In genomic region chr6:12291785-12292604, GRCh38 we compare ENCODE assay signal across 10 cellular contexts. TPM values are rescaled to one million over a fixed set of nuclear protein-coding genes. Genes with fewer than 3 reads are reported as not detected.
DNase-seq lines count a peak whose midpoint lies in the region; ATAC-seq and TF ChIP-seq lines count a peak whose summit lies in the region.
"Had no signal": no experiment of that assay in that cellular context is flagged by ENCODE, and none has a peak within 500 bp of the region (broad histone marks: within the 10 kb centered on the region; RNA-seq: fewer than 3 reads in every experiment).

No MANE protein-coding gene starts in this region.

- intact Hi-C loops in activated CD4-positive, alpha-beta T cell treated with anti-CD3 and anti-CD28 coated beads, Interleukin-2, amount 10 ng/mL, durations not matched to agents 24 days and 14 days (cut with micrococcal nuclease): no loop called here
- intact Hi-C loops in uterus (cut with DNase I; ENCODE audit: low total_unique reads): no loop called here

- no peaks in the 10 kb centered on the region for H3K36me3 Mint-ChIP-seq in activated CD4-positive, alpha-beta T cell treated with anti-CD3 and anti-CD28 coated beads, Interleukin-2, amount 10 ng/mL, durations not matched to agents 24 days and 14 days (ENCODE audit: low read depth)
- no peaks in the 10 kb centered on the region for H3K36me3 Mint-ChIP-seq in brain
- H3K36me3 Mint-ChIP-seq in stimulated activated effector memory CD8-positive, alpha-beta T cell treated with anti-CD3 and anti-CD28 coated beads, Interleukin-12 subunit alpha, Interleukin-12 subunit beta, amount 100 ng/mL, for 72 hours: no peaks in the 10 kb centered on the region

- H3K27ac ChIP-seq in uterus: peak overlapping the region in 1 of 2 donors; percentile 42
- no peak overlapping the region for H3K27ac ChIP-seq in caudate nucleus (ENCODE audit: low read depth, low read length)
- H3K27ac ChIP-seq: C4-2B had no signal

- peaks cover 17% of the 10 kb centered on the region for H3K4me1 Mint-ChIP-seq in activated CD4-positive, alpha-beta T cell treated with anti-CD3 and anti-CD28 coated beads, Interleukin-2, amount 10 ng/mL, durations not matched to agents 24 days and 14 days
- peaks cover 32% of the 10 kb centered on the region for H3K4me1 Mint-ChIP-seq in brain
- H3K4me1 Mint-ChIP-seq in stimulated activated effector memory CD8-positive, alpha-beta T cell treated with anti-CD3 and anti-CD28 coated beads, Interleukin-12 subunit alpha, Interleukin-12 subunit beta, amount 100 ng/mL, for 72 hours: peaks cover 17% of the 10 kb centered on the region

- TF ChIP-seq CTCF in brain (conservative IDR thresholded peaks at IDR 0.05) (no peak), uterus (IDR thresholded peaks at IDR 0.05) (no peak)

- no peaks in the 10 kb centered on the region for H3K27me3 ChIP-seq in uterus

- DNase-seq in activated CD4-positive, alpha-beta T cell treated with anti-CD3 and anti-CD28 coated beads, Interleukin-2, amount 10 ng/mL, durations not matched to agents 24 days and 14 days: no peak
- DNase-seq in activated CD4-positive, alpha-beta T cell treated with anti-CD3 and anti-CD28 coated beads for 1 hour: no peak
- DNase-seq in left lobe of liver (ENCODE audit: low spot score) (no peak), uterus (no peak), caudate nucleus (lab: John Stamatoyannopoulos, UW) (no peak), AML-193 (lab: John Stamatoyannopoulos, UW) (no peak)
- DNase-seq in stimulated activated effector memory CD8-positive, alpha-beta T cell treated with anti-CD3 and anti-CD28 coated beads, Interleukin-12 subunit alpha, Interleukin-12 subunit beta, amount 100 ng/mL, for 72 hours (ENCODE audit: low spot score in 2 of 2): no peak
- DNase-seq: stimulated activated CD4-positive, alpha-beta T cell treated with anti-CD3 and anti-CD28 coated beads, Interleukin-12 subunit alpha, Interleukin-12 subunit beta, amount 100 ng/mL, for 4 hours had no signal

- peak overlapping the region; percentile 13 to 35 for H3K4me3 ChIP-seq in uterus

- no peak for TF ChIP-seq POLR2A in uterus (IDR thresholded peaks at IDR 0.05)

- peak; percentile 84 for ATAC-seq in left lobe of liver
- ATAC-seq in stimulated activated effector memory CD8-positive, alpha-beta T cell treated with anti-CD3 and anti-CD28 coated beads, Interleukin-12 subunit alpha, Interleukin-12 subunit beta, amount 100 ng/mL, for 72 hours: no peak

- H3K27me3 Mint-ChIP-seq in activated CD4-positive, alpha-beta T cell treated with anti-CD3 and anti-CD28 coated beads, Interleukin-2, amount 10 ng/mL, durations not matched to agents 24 days and 14 days: peaks cover 39% of the 10 kb centered on the region
- H3K27me3 Mint-ChIP-seq in brain: peaks cover 37% of the 10 kb centered on the region

- H3K36me3 ChIP-seq in uterus: no peaks in the 10 kb centered on the region

- H3K4me1 ChIP-seq in uterus: no peaks in the 10 kb centered on the region

- peak overlapping the region; percentile 16 for H3K4me3 Mint-ChIP-seq in activated CD4-positive, alpha-beta T cell treated with anti-CD3 and anti-CD28 coated beads, Interleukin-2, amount 10 ng/mL, durations not matched to agents 24 days and 14 days
- peak overlapping the region; percentile 69 to 91 (median 76) for H3K4me3 Mint-ChIP-seq in brain
- no peak overlapping the region for H3K4me3 Mint-ChIP-seq in stimulated activated effector memory CD8-positive, alpha-beta T cell treated with anti-CD3 and anti-CD28 coated beads, Interleukin-12 subunit alpha, Interleukin-12 subunit beta, amount 100 ng/mL, for 72 hours

- no peaks in the 10 kb centered on the region for H3K9me3 ChIP-seq in uterus

- no peaks in the 10 kb centered on the region for H3K9me3 Mint-ChIP-seq in activated CD4-positive, alpha-beta T cell treated with anti-CD3 and anti-CD28 coated beads, Interleukin-2, amount 10 ng/mL, durations not matched to agents 24 days and 14 days
- no peaks in the 10 kb centered on the region for H3K9me3 Mint-ChIP-seq in brain
- H3K9me3 Mint-ChIP-seq in stimulated activated effector memory CD8-positive, alpha-beta T cell treated with anti-CD3 and anti-CD28 coated beads, Interleukin-12 subunit alpha, Interleukin-12 subunit beta, amount 100 ng/mL, for 72 hours: no peaks in the 10 kb centered on the region

- no peak overlapping the region for H3K27ac Mint-ChIP-seq in activated CD4-positive, alpha-beta T cell treated with anti-CD3 and anti-CD28 coated beads, Interleukin-2, amount 10 ng/mL, durations not matched to agents 24 days and 14 days
- H3K27ac Mint-ChIP-seq in brain: peak overlapping the region in 2 of 5 experiments; percentile 41 to 81
- no peak overlapping the region for H3K27ac Mint-ChIP-seq in stimulated activated effector memory CD8-positive, alpha-beta T cell treated with anti-CD3 and anti-CD28 coated beads, Interleukin-12 subunit alpha, Interleukin-12 subunit beta, amount 100 ng/mL, for 72 hours

RNA-seq across cellular contexts. Expression of gene EDN1, which starts 1.8 kb away (rescaled TPM):
- total RNA-seq in activated CD4-positive, alpha-beta T cell treated with anti-CD3 and anti-CD28 coated beads, Interleukin-2, amount 10 ng/mL, durations not matched to agents 24 days and 14 days: 0.26 TPM in 1 of 2 replicates, not detected in the other
- 5.1 TPM for polyA plus RNA-seq in brain (ENCODE audit: insufficient read depth, low read depth, low replicate concordance)
- total RNA-seq in left lobe of liver: 0.33 TPM
- total RNA-seq in uterus: 10 to 100 TPM in 2 of 4 donors, 1 to 10 TPM in 2; 2.8 to 13.8 (median 7.7) TPM
